8 cellular contexts compared by ENCODE assay signal in genomic region chr14:71555654-71556559, GRCh38.
DNase-seq lines count a peak whose midpoint lies in the region; ATAC-seq, FAIRE-seq and TF ChIP-seq lines count a peak whose summit lies in the region.

No MANE protein-coding gene starts in this region.

- H3K27me3 Mint-ChIP-seq in nephron (ENCODE audit: low read depth) = no peaks in the 10 kb centered on the region

- TF ChIP-seq POLR2A in suprapubic skin (IDR thresholded peaks at IDR 0.05) (no peak), H54 (IDR thresholded peaks at IDR 0.05; ENCODE audit: low read depth, low read length) (no peak)

- H3K27ac Mint-ChIP-seq in nephron = peak overlapping the region; percentile 1 to 75 (median 44)

- TF ChIP-seq CTCF in nephron (IDR thresholded peaks at IDR 0.05; ENCODE audit: unreplicated experiment in 3 of 3) (no peak), suprapubic skin (IDR thresholded peaks at IDR 0.05) (no peak)

- no peak for FAIRE-seq in H54 (lab: Jason Lieb, UNC)

- H3K27ac ChIP-seq in suprapubic skin = no peak overlapping the region

- WGBS in suprapubic skin = 63% methylated on average over 5 of the region's 5 CpGs

- no peak for TF ChIP-seq EP300 in suprapubic skin (IDR thresholded peaks at IDR 0.05)

- H3K9me3 Mint-ChIP-seq in nephron = no peaks in the 10 kb centered on the region

- no peak overlapping the region for H3K4me3 ChIP-seq in suprapubic skin

- peaks cover 6% of the 10 kb centered on the region for H3K36me3 Mint-ChIP-seq in nephron (ENCODE audit: low read depth)

- no peak overlapping the region for H3K4me3 Mint-ChIP-seq in nephron

- no peaks in the 10 kb centered on the region for H3K36me3 ChIP-seq in suprapubic skin

- no peaks in the 10 kb centered on the region for H3K9me3 ChIP-seq in suprapubic skin

- H3K4me1 ChIP-seq in suprapubic skin = no peaks in the 10 kb centered on the region

- ATAC-seq in GM18858 (IDR thresholded peaks at IDR 0.05; ENCODE audit: unreplicated experiment) = peak; percentile 75
- ATAC-seq in HG02759 (IDR thresholded peaks at IDR 0.05; ENCODE audit: unreplicated experiment) = peak; percentile 92

- no peaks in the 10 kb centered on the region for H3K27me3 ChIP-seq in suprapubic skin

- H3K4me1 Mint-ChIP-seq in nephron = peaks cover 13% of the 10 kb centered on the region

- DNase-seq in NOMO-1 treated with DMSO at 0.1 percent for 48 hours (lab: John Stamatoyannopoulos, UW; ENCODE audit: unreplicated experiment) = peak; percentile 67
- DNase-seq in activated gamma-delta T cell treated with anti-CD3 and anti-CD28 coated beads, Interleukin-2, amount 50 U/mL, for 16 hours (ENCODE audit: low read depth) = peak; percentile 42
- DNase-seq in suprapubic skin (ENCODE audit: low spot score in 2 of 2) = no peak
- no peak for DNase-seq in NCI-H128 (lab: John Stamatoyannopoulos, UW; ENCODE audit: unreplicated experiment)
- no peak for DNase-seq in H54 (ENCODE audit: insufficient read length, low spot score)

Comparison
In these comparisons a context has a peak if more than half of its experiments do, and no peak if none do; other contexts are left out.
1. DNase-seq: peak in NOMO-1 treated with DMSO at 0.1 percent for 48 hours (single experiment) and activated gamma-delta T cell treated with anti-CD3 and anti-CD28 coated beads, Interleukin-2, amount 50 U/mL, for 16 hours (single experiment); none in suprapubic skin (0 of 2), NCI-H128 (single experiment) and H54 (single experiment).